8 cellular contexts compared by ENCODE assay signal in the genomic region with DNA sequence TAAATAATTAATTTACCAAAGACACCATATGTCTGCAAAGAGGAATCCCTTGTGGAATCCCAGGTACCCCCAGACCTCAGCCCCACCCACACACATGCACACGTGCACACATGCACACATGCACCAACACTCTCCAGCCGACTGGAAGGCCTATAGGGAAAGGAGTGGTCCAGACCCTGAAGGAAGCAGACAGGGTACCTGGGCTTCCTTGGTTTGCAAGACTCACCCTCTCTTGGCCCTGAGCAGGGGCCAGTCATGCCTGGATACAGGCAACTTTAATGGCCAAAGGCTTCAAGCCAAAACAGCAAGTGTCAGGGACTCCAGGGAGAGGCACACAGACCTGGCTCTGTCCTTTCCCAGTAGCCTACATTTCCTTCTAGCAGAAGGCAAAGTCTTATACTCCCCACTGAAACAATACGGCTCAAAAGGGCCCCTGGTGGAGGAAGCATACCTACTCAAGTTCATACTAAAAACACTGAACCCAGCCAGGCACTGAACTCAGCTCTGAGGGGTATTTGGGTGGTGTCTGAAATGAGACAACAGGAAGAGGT. TPM values are rescaled to one million over a fixed set of nuclear protein-coding genes. Genes with fewer than 3 reads are reported as not detected.
DNase-seq lines count a peak whose midpoint lies in the region; ATAC-seq, FAIRE-seq and TF ChIP-seq lines count a peak whose summit lies in the region.

No MANE protein-coding gene starts in this region.

- peaks cover 0 to 4% (median 0%) of the 10 kb centered on the region in 5 experiments for H3K9me3 Mint-ChIP-seq in brain

- H3K27ac Mint-ChIP-seq in brain = peak overlapping the region in 3 of 5 experiments; percentile 65 to 72 (median 67)

- peak overlapping the region in 1 of 5 experiments; percentile 48 for H3K4me3 Mint-ChIP-seq in brain

- peak; percentile 27 for ATAC-seq in GM19395 (IDR thresholded peaks at IDR 0.05; ENCODE audit: unreplicated experiment)
- peak; percentile 18 for ATAC-seq in HG03280 (IDR thresholded peaks at IDR 0.05; ENCODE audit: unreplicated experiment)

- H3K4me1 Mint-ChIP-seq in brain = peaks cover 27% of the 10 kb centered on the region

- peaks cover 8% of the 10 kb centered on the region for H3K36me3 Mint-ChIP-seq in brain

- TF ChIP-seq CTCF in D721Med (IDR thresholded peaks at IDR 0.05; ENCODE audit: insufficient read depth, missing control alignments) = no peak
- no peak for TF ChIP-seq CTCF in brain (conservative IDR thresholded peaks at IDR 0.05)

- FAIRE-seq in D721Med (lab: Jason Lieb, UNC) = no peak

- H3K27me3 Mint-ChIP-seq in brain = no peaks in the 10 kb centered on the region

- DNase-seq in D721Med (ENCODE audit: insufficient read length, low spot score) = peak; percentile 4
- DNase-seq in RPMI8226 = no peak
- no peak for DNase-seq in HuH-7.5 (ENCODE audit: low spot score)
- no peak for DNase-seq in COLO668 (lab: John Stamatoyannopoulos, UW; ENCODE audit: unreplicated experiment)
- DNase-seq in activated naive CD4-positive, alpha-beta T cell (lab: John Stamatoyannopoulos, UW) = no peak

RNA-seq across cellular contexts. Expression of gene MFGE8, which starts 8.8 kb away (rescaled TPM):
- polyA plus RNA-seq in brain (ENCODE audit: insufficient read depth, low read depth, low replicate concordance) = 66.4 TPM

RNA-seq across cellular contexts. Expression of gene HAPLN3, which starts 9.0 kb away (rescaled TPM):
- polyA plus RNA-seq in brain (ENCODE audit: insufficient read depth, low read depth, low replicate concordance) = 1.8 TPM
